9 cellular contexts compared by ENCODE assay signal in genomic region chr5:133050500-133050899, GRCh38. TPM values are rescaled to one million over a fixed set of nuclear protein-coding genes. Genes with fewer than 3 reads are reported as not detected.
DNase-seq lines count a peak whose midpoint lies in the region; ATAC-seq and TF ChIP-seq lines count a peak whose summit lies in the region.
"Had no signal": no experiment of that assay in that cellular context is flagged by ENCODE, and none has a peak within 500 bp of the region (broad histone marks: within the 10 kb centered on the region; RNA-seq: fewer than 3 reads in every experiment).

No MANE protein-coding gene starts in this region.

- H3K27me3 Mint-ChIP-seq in CD14-positive monocyte (ENCODE audit: low read depth in 3 of 3) = peaks cover 0 to 1% (median 0%) of the 10 kb centered on the region in 3 donors
- peaks cover 10% of the 10 kb centered on the region for H3K27me3 Mint-ChIP-seq in dendritic cell treated with granulocyte-macrophage colony-stimulating factor and Interleukin-4, amounts not matched to agents 40 ng/mL and 50 ng/mL, for 4 days
- H3K27me3 Mint-ChIP-seq in natural killer cell treated with Interleukin-12 subunit alpha and Interleukin-12 subunit beta and Interleukin-15 and Interleukin-18, amount 100 ng/mL, for 72 hours = no peaks in the 10 kb centered on the region

- TF ChIP-seq CTCF in CD14-positive monocyte (IDR thresholded peaks at IDR 0.05) = no peak

- DNase-seq in CD14-positive monocyte (ENCODE audit: low spot score) = no peak
- peak; percentile 41 for DNase-seq in NAMALWA (ENCODE audit: low spot score)
- DNase-seq in natural killer cell treated with Interleukin-12 subunit alpha and Interleukin-12 subunit beta and Interleukin-15 and Interleukin-18, amount 100 ng/mL, for 72 hours (ENCODE audit: low spot score) = no peak
- no peak for DNase-seq in NCI-H1105 treated with DMSO at 0.1 percent for 48 hours (lab: John Stamatoyannopoulos, UW)
- no peak for DNase-seq in HCEC 1CT
- no peak for DNase-seq in activated CD8-positive, alpha-beta memory T cell treated with anti-CD3 and anti-CD28 coated beads for 24 hours
- DNase-seq: T-helper 9 cell had no signal

- no peak for ATAC-seq in natural killer cell treated with Interleukin-12 subunit alpha and Interleukin-12 subunit beta and Interleukin-15 and Interleukin-18, amount 100 ng/mL, for 72 hours
- no peak for ATAC-seq in GM18517 (IDR thresholded peaks at IDR 0.05; ENCODE audit: unreplicated experiment)

- H3K4me3 Mint-ChIP-seq in CD14-positive monocyte = peak overlapping the region in 1 of 2 donors; percentile 91
- peak overlapping the region; percentile 93 for H3K4me3 Mint-ChIP-seq in dendritic cell treated with granulocyte-macrophage colony-stimulating factor and Interleukin-4, amounts not matched to agents 40 ng/mL and 50 ng/mL, for 4 days
- H3K4me3 Mint-ChIP-seq in natural killer cell treated with Interleukin-12 subunit alpha and Interleukin-12 subunit beta and Interleukin-15 and Interleukin-18, amount 100 ng/mL, for 72 hours = peak overlapping the region; percentile 95

- peaks cover 0 to 4% (median 0%) of the 10 kb centered on the region in 7 donors for H3K9me3 Mint-ChIP-seq in CD14-positive monocyte
- no peaks in the 10 kb centered on the region for H3K9me3 Mint-ChIP-seq in dendritic cell treated with granulocyte-macrophage colony-stimulating factor and Interleukin-4, amounts not matched to agents 40 ng/mL and 50 ng/mL, for 4 days
- no peaks in the 10 kb centered on the region for H3K9me3 Mint-ChIP-seq in natural killer cell treated with Interleukin-12 subunit alpha and Interleukin-12 subunit beta and Interleukin-15 and Interleukin-18, amount 100 ng/mL, for 72 hours

- intact Hi-C loops in CD14-positive monocyte (cut with micrococcal nuclease) = loop anchor here in 1 of 2 donors (2.0 to 10.0 kb wide), 3 partner anchors 24 to 1324 kb away; partner anchors contain the start of genes GDF9, UBE2B, UQCRQ and ZCCHC10
- intact Hi-C loops in dendritic cell treated with granulocyte-macrophage colony-stimulating factor and Interleukin-4, amounts not matched to agents 40 ng/mL and 50 ng/mL, for 4 days (cut with micrococcal nuclease) = no loop called here

- peaks cover 3 to 4% of the 10 kb centered on the region in 2 donors for H3K36me3 Mint-ChIP-seq in CD14-positive monocyte
- peaks cover 34% of the 10 kb centered on the region for H3K36me3 Mint-ChIP-seq in dendritic cell treated with granulocyte-macrophage colony-stimulating factor and Interleukin-4, amounts not matched to agents 40 ng/mL and 50 ng/mL, for 4 days (ENCODE audit: low read depth)
- no peaks in the 10 kb centered on the region for H3K36me3 Mint-ChIP-seq in natural killer cell treated with Interleukin-12 subunit alpha and Interleukin-12 subunit beta and Interleukin-15 and Interleukin-18, amount 100 ng/mL, for 72 hours

- peaks cover 22% of the 10 kb centered on the region for H3K4me1 Mint-ChIP-seq in CD14-positive monocyte
- H3K4me1 Mint-ChIP-seq in dendritic cell treated with granulocyte-macrophage colony-stimulating factor and Interleukin-4, amounts not matched to agents 40 ng/mL and 50 ng/mL, for 4 days (ENCODE audit: low read depth) = peaks cover 38% of the 10 kb centered on the region
- peaks cover 22 to 23% of the 10 kb centered on the region in 2 donors for H3K4me1 Mint-ChIP-seq in natural killer cell treated with Interleukin-12 subunit alpha and Interleukin-12 subunit beta and Interleukin-15 and Interleukin-18, amount 100 ng/mL, for 72 hours (ENCODE audit: low read depth in 2 of 2)

- peak overlapping the region in 5 of 7 donors; percentile 78 to 99 (median 99) for H3K27ac Mint-ChIP-seq in CD14-positive monocyte
- H3K27ac Mint-ChIP-seq in dendritic cell treated with granulocyte-macrophage colony-stimulating factor and Interleukin-4, amounts not matched to agents 40 ng/mL and 50 ng/mL, for 4 days = peak overlapping the region; percentile 99
- peak overlapping the region; percentile 100 for H3K27ac Mint-ChIP-seq in natural killer cell treated with Interleukin-12 subunit alpha and Interleukin-12 subunit beta and Interleukin-15 and Interleukin-18, amount 100 ng/mL, for 72 hours

RNA-seq across cellular contexts. Expression of gene HSPA4, which starts 1.3 kb away (rescaled TPM):
- 10 to 100 TPM; 27.7 to 52.0 TPM for polyA plus RNA-seq in CD14-positive monocyte
- total RNA-seq in natural killer cell treated with Interleukin-12 subunit alpha and Interleukin-12 subunit beta and Interleukin-15 and Interleukin-18, amount 100 ng/mL, for 72 hours = 100 to 1,000 TPM; 136 to 145 TPM

RNA-seq across cellular contexts. Expression of gene ZCCHC10, which starts 24.2 kb away (rescaled TPM):
- 10 to 100 TPM; 45.3 to 52.7 TPM for polyA plus RNA-seq in CD14-positive monocyte
- total RNA-seq in natural killer cell treated with Interleukin-12 subunit alpha and Interleukin-12 subunit beta and Interleukin-15 and Interleukin-18, amount 100 ng/mL, for 72 hours = 10 to 100 TPM; 21.6 to 31.4 TPM
